25 cellular contexts compared by ENCODE assay signal in the genomic region with DNA sequence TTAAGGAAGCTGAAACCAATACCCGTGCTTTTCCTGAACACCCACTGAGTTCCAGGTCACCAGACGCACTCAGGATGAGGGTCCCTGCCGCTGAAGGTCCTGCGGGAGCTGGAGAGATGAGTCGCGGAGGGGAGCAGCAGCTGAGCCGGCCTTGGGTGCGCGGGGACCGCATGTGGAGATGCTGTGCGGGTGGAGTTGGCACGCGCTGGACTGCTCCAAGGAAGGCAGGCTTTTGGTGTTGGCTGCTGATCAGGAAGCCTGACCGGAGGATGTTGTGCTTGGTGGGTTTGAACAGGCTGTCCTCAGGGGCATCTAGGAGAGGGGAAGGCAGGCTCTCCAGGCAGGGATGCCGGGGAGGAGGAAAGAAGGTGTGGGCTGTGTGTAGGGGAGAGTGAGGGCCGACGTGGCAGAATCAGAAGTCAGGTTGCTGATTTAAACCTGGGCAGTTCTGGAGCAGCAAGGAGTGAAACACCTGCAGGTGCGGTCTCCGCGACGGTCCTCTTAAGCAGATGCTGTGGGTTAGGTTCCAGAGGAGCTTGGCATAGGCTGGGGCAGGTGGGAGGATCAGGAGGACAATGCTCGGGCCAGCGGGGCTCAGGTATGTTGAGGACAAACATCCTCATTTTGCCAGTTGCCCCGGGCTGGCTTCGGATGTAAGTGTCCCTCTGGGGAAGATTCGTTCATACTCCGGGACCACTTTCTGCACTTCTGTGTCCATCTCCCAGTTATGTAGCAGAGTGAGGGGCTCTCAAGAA.
DNase-seq lines count a peak whose midpoint lies in the region; ATAC-seq and TF ChIP-seq lines count a peak whose summit lies in the region.
"Had no signal": no experiment of that assay in that cellular context is flagged by ENCODE, and none has a peak within 500 bp of the region (broad histone marks: within the 10 kb centered on the region; RNA-seq: fewer than 3 reads in every experiment).

No MANE protein-coding gene starts in this region.

- BruUV-seq in Caco-2 (replicated peaks; lab: Mats Ljungman, UMichigan), result no TSS peak

- H3K27ac ChIP-seq in trophoblast cell (ENCODE audit: low read depth, low read length), result no peak overlapping the region
- no peak overlapping the region for H3K27ac ChIP-seq in CD8-positive, alpha-beta T cell (ENCODE audit: low read depth, low read length)
- H3K27ac ChIP-seq: BLaER1, HL-60 had no signal

- H2AFZ ChIP-seq in trophoblast cell (ENCODE audit: insufficient read depth, low read length, poor library complexity), result no peak overlapping the region

- H3K27me3 Mint-ChIP-seq in Caco-2 (ENCODE audit: insufficient read depth, unreplicated experiment), result no peaks in the 10 kb centered on the region
- peaks cover 19% of the 10 kb centered on the region for H3K27me3 Mint-ChIP-seq in CD8-positive, alpha-beta T cell (ENCODE audit: low read depth)

- H3K9ac ChIP-seq in trophoblast cell (ENCODE audit: low read length), result no peak overlapping the region
- H3K9ac ChIP-seq: BLaER1 had no signal

- no peaks in the 10 kb centered on the region for H3K79me1 ChIP-seq in trophoblast cell (ENCODE audit: low read length)

- H3K4me1 ChIP-seq in Caco-2 (peaks cover 22% of the 10 kb centered on the region), trophoblast cell (ENCODE audit: control insufficient read depth in 1 of 2, insufficient read depth in 2 of 2, low read length in 2 of 2) (peaks cover 0 to 5% of the 10 kb centered on the region in 2 experiments)
- no peaks in the 10 kb centered on the region for H3K4me1 ChIP-seq in CD8-positive, alpha-beta T cell (ENCODE audit: insufficient read depth, low read length)
- H3K4me1 ChIP-seq: BLaER1, HAP-1 had no signal

- H3K36me3 ChIP-seq in Caco-2 (ENCODE audit: control insufficient read depth, insufficient read depth, low read length) (no peaks in the 10 kb centered on the region), trophoblast cell (ENCODE audit: control insufficient read depth in 1 of 2, insufficient read depth in 2 of 2, low read length in 2 of 2) (no peaks in the 10 kb centered on the region)
- H3K36me3 ChIP-seq in CD8-positive, alpha-beta T cell (ENCODE audit: insufficient read depth, low read length), result no peaks in the 10 kb centered on the region
- H3K36me3 ChIP-seq: BLaER1, HAP-1, MG63 had no signal

- H2BK5ac ChIP-seq in trophoblast cell (ENCODE audit: low read depth, low read length, poor library complexity), result no peak overlapping the region

- no peak overlapping the region for H3K4ac ChIP-seq in trophoblast cell (ENCODE audit: low read depth, low read length)

- no peak overlapping the region for H4K91ac ChIP-seq in trophoblast cell (ENCODE audit: low read depth, low read length)

- H3K14ac ChIP-seq in trophoblast cell (ENCODE audit: low read length), result no peak overlapping the region

- H3K4me1 Mint-ChIP-seq in Caco-2 (ENCODE audit: low read depth, unreplicated experiment), result peaks cover 22% of the 10 kb centered on the region
- no peaks in the 10 kb centered on the region for H3K4me1 Mint-ChIP-seq in CD8-positive, alpha-beta T cell (ENCODE audit: low read depth)

- no peak overlapping the region for H2AK5ac ChIP-seq in trophoblast cell (ENCODE audit: low read length)

- no peaks in the 10 kb centered on the region for H3K36me3 Mint-ChIP-seq in Caco-2 (ENCODE audit: insufficient read depth, unreplicated experiment)
- no peaks in the 10 kb centered on the region for H3K36me3 Mint-ChIP-seq in CD8-positive, alpha-beta T cell

- no peak overlapping the region for H2BK120ac ChIP-seq in trophoblast cell (ENCODE audit: insufficient read depth, low read length, poor library complexity)

- WGBS in trophoblast cell (ENCODE audit: extremely low coverage, insufficient coverage, insufficient read length), result no CpG with 5 or more reads among the region's 27 CpGs

- no peak overlapping the region for H3K23ac ChIP-seq in trophoblast cell (ENCODE audit: low read length)

- H3K4me3 Mint-ChIP-seq in Caco-2 (ENCODE audit: unreplicated experiment), result no peak overlapping the region
- no peak overlapping the region for H3K4me3 Mint-ChIP-seq in CD8-positive, alpha-beta T cell
- H3K4me3 Mint-ChIP-seq: CD4-positive, alpha-beta T cell had no signal

- CTCF ChIA-PET in Caco-2 (lab: Charles Lee) (interaction anchor here (0.5 to 1.3 kb wide), 2 partner anchors 26 to 378 kb away, joined by 3 to 5 read pairs; no protein-coding TSS in a partner anchor), HEK293T (lab: Yijun Ruan, JAX) (no interaction called here)
- CTCF ChIA-PET in CD8-positive, alpha-beta T cell (lab: Charles Lee), result no interaction called here

- H3K9me3 ChIP-seq in Caco-2 (peaks cover 4% of the 10 kb centered on the region; the same call in 1 of the 2 replicates), trophoblast cell (ENCODE audit: insufficient read depth, low read depth, low read length) (no peaks in the 10 kb centered on the region)
- H3K9me3 ChIP-seq in CD8-positive, alpha-beta T cell (ENCODE audit: low read length), result no peaks in the 10 kb centered on the region
- H3K9me3 ChIP-seq: HAP-1, MG63 had no signal

- TF ChIP-seq CTCF in Caco-2 (IDR thresholded peaks at IDR 0.05; ENCODE audit: insufficient read depth in 1 of 2, low read depth in 1 of 2, low read length in 1 of 2, severe bottlenecking in 1 of 2, unreplicated experiment in 1 of 2), result no peak
- TF ChIP-seq CTCF in CD8-positive, alpha-beta T cell (IDR thresholded peaks at IDR 0.05), result no peak

- no peak overlapping the region for H4K12ac ChIP-seq in trophoblast cell (ENCODE audit: low read depth, low read length)

- no peak for ATAC-seq in CD8-positive, alpha-beta T cell
- ATAC-seq: HepG2, K562 had no signal

- H3K27ac Mint-ChIP-seq in Caco-2 (ENCODE audit: unreplicated experiment), result peak overlapping the region; percentile 45
- H3K27ac Mint-ChIP-seq in CD8-positive, alpha-beta T cell, result no peak overlapping the region
- H3K27ac Mint-ChIP-seq: CD4-positive, alpha-beta T cell had no signal

- intact Hi-C loops in Caco-2 (cut with micrococcal nuclease; ENCODE audit: unreplicated experiment), result no loop called here
- intact Hi-C loops in CD8-positive, alpha-beta T cell (cut with DNase I, micrococcal nuclease), result no loop called here

- no peaks in the 10 kb centered on the region for H3K27me3 ChIP-seq in Caco-2 (replicated peaks; ENCODE audit: control insufficient read depth, insufficient read depth, low read length)
- H3K27me3 ChIP-seq in trophoblast cell (ENCODE audit: insufficient read depth, low read length), result no peaks in the 10 kb centered on the region
- H3K27me3 ChIP-seq in CD8-positive, alpha-beta T cell (ENCODE audit: insufficient read depth, low read length), result no peaks in the 10 kb centered on the region
- H3K27me3 ChIP-seq: BLaER1, MG63 had no signal

- no peak for DNase-seq in Caco-2
- DNase-seq in DMS79 treated with DMSO at 0.1 percent for 48 hours (lab: John Stamatoyannopoulos, UW), result peak; percentile 67
- DNase-seq in ecto neural progenitor cell (ENCODE audit: low spot score), result peak; percentile 41
- no peak for DNase-seq in trophoblast cell
- no peak for DNase-seq in CD8-positive, alpha-beta T cell
- DNase-seq in HEK293T (ENCODE audit: extremely low spot score), result no peak
- DNase-seq in GOT3 (lab: John Stamatoyannopoulos, UW), result no peak
- DNase-seq: ACHN; CD4-positive, alpha-beta T cell; DMS153; MG63; NCI-H1048; NCI-H1417 treated with DMSO at 0.1 percent for 48 hours; NCI-H187 treated with DMSO at 0.1 percent for 48 hours; NCI-H2107; NCI-H2227 treated with DMSO at 0.1 percent for 48 hours; NCI-H510A treated with DMSO at 0.1 percent for 48 hours; NCI-H748 treated with DMSO at 0.1 percent for 48 hours; OCI-M1; SHP77 had no signal

- H3K9me3 Mint-ChIP-seq in Caco-2 (ENCODE audit: unreplicated experiment), result peaks cover 11% of the 10 kb centered on the region
- peaks cover 3% of the 10 kb centered on the region for H3K9me3 Mint-ChIP-seq in CD8-positive, alpha-beta T cell
- H3K9me3 Mint-ChIP-seq: CD4-positive, alpha-beta T cell had no signal

- no peak overlapping the region for H3K18ac ChIP-seq in trophoblast cell (ENCODE audit: low read length)

- POLR2A ChIA-PET in Caco-2 (lab: Charles Lee) (no interaction called here), HEK293T (lab: Yijun Ruan, JAX) (no interaction called here)
- POLR2A ChIA-PET in CD8-positive, alpha-beta T cell (lab: Charles Lee), result no interaction called here

- H4K8ac ChIP-seq in trophoblast cell (ENCODE audit: low read depth, low read length), result no peak overlapping the region

- no peak overlapping the region for H3K4me3 ChIP-seq in Caco-2 (ENCODE audit: low read depth, low read length)
- peak overlapping the region; percentile 4 for H3K4me3 ChIP-seq in trophoblast cell (ENCODE audit: low read depth, low read length)
- H3K4me3 ChIP-seq in CD8-positive, alpha-beta T cell (ENCODE audit: low read depth, low read length), result no peak overlapping the region
- H3K4me3 ChIP-seq: BLaER1, HAP-1, K562, MG63 had no signal

- no peak overlapping the region for H2BK12ac ChIP-seq in trophoblast cell (ENCODE audit: low read length)

- H3K4me2 ChIP-seq in trophoblast cell (ENCODE audit: low read length), result no peak overlapping the region
- H3K4me2 ChIP-seq: BLaER1 had no signal

- no peaks in the 10 kb centered on the region for H3K79me2 ChIP-seq in trophoblast cell (ENCODE audit: control insufficient read depth, insufficient read depth, low read length, poor library complexity)

TF ChIP-seq in HEK293T, 16 proteins besides CTCF, POLR2A, EP300 and RAD21:
- TF ChIP-seq FOXK2 (IDR thresholded peaks at IDR 0.05) (no peak), LEF1 (IDR thresholded peaks at IDR 0.05; ENCODE audit: borderline replicate concordance) (no peak), ELF4 (IDR thresholded peaks at IDR 0.05) (no peak), SUZ12 (IDR thresholded peaks at IDR 0.05) (no peak), ZNF384 (IDR thresholded peaks at IDR 0.05) (no peak), ARNT (IDR thresholded peaks at IDR 0.05) (no peak), CTBP1 (IDR thresholded peaks at IDR 0.05; ENCODE audit: borderline replicate concordance) (no peak), NFRKB (IDR thresholded peaks at IDR 0.05) (no peak), FOXM1 (IDR thresholded peaks at IDR 0.05; ENCODE audit: borderline replicate concordance) (no peak), HDGF (IDR thresholded peaks at IDR 0.05; ENCODE audit: borderline replicate concordance) (no peak), TARDBP (IDR thresholded peaks at IDR 0.05) (no peak), SP1 (IDR thresholded peaks at IDR 0.05) (no peak), BHLHE40 (IDR thresholded peaks at IDR 0.05; ENCODE audit: borderline replicate concordance) (no peak)
- TF ChIP-seq, protein P1, sequence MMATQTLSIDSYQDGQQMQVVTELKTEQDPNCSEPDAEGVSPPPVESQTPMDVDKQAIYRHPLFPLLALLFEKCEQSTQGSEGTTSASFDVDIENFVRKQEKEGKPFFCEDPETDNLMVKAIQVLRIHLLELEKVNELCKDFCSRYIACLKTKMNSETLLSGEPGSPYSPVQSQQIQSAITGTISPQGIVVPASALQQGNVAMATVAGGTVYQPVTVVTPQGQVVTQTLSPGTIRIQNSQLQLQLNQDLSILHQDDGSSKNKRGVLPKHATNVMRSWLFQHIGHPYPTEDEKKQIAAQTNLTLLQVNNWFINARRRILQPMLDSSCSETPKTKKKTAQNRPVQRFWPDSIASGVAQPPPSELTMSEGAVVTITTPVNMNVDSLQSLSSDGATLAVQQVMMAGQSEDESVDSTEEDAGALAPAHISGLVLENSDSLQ (IDR thresholded peaks at IDR 0.05), result no peak
TF ChIP-seq in HEK293T: peak in this region for 0.

Comparison
In these comparisons a context has a peak if more than half of its experiments do, and no peak if none do; other contexts are left out.
1. DNase-seq: peak in DMS79 treated with DMSO at 0.1 percent for 48 hours (single experiment) and ecto neural progenitor cell (single experiment); none in Caco-2 (0 of 2), trophoblast cell (0 of 2), CD8-positive, alpha-beta T cell (0 of 7), HEK293T (single experiment) and GOT3 (single experiment).